8 cellular contexts compared by ENCODE assay signal in the genomic region with DNA sequence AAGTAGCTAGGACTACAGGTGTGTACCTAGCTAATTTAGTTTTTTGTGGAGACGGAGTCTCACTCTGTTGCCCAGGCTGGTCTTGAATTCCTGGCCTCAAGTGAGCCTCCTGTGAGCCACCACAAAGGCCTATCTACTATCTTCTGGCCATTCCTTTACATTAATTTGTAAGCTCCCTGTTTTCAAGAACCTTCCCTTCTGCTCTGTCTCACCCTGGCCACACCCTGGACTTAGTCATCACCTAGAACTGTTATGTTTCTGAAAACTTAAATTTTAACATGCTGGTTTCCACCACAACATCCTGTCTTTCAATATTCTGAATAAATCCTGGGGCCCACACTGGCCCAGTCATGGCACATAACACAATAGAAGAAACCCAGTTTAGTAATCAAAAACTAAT. TPM values are rescaled to one million over a fixed set of nuclear protein-coding genes. Genes with fewer than 3 reads are reported as not detected.
DNase-seq lines count a peak whose midpoint lies in the region; ATAC-seq lines count a peak whose summit lies in the region.

No MANE protein-coding gene starts in this region.

- DNase-seq in T-helper 22 cell (ENCODE audit: low read depth): peak; percentile 25
- DNase-seq in effector memory CD8-positive, alpha-beta T cell: peak in 2 of 3 experiments; percentile 36 to 44
- no peak for DNase-seq in stimulated activated naive B cell treated with anti-CD40 and anti-IgM and Interleukin-4, amounts not matched to agents 10 μg/mL and 1 μg/mL and 100 μg/mL, for 72 hours
- DNase-seq in superior temporal gyrus (ENCODE audit: extremely low spot score): no peak
- no peak for DNase-seq in mucosa of gallbladder (ENCODE audit: low spot score)
- DNase-seq in nucleus accumbens (lab: John Stamatoyannopoulos, UW): no peak

- no peaks in the 10 kb centered on the region for H3K27me3 Mint-ChIP-seq in effector memory CD8-positive, alpha-beta T cell
- no peaks in the 10 kb centered on the region for H3K27me3 Mint-ChIP-seq in stimulated activated naive B cell treated with anti-CD40 and anti-IgM and Interleukin-4, amounts not matched to agents 10 μg/mL and 1 μg/mL and 100 μg/mL, for 72 hours

- ATAC-seq in GM18499 (IDR thresholded peaks at IDR 0.05; ENCODE audit: insufficient read depth, unreplicated experiment) (peak; percentile 41), HG02973 (IDR thresholded peaks at IDR 0.05; ENCODE audit: unreplicated experiment) (peak; percentile 38)
- peak; percentile 45 for ATAC-seq in effector memory CD8-positive, alpha-beta T cell (replicated peaks)
- peak; percentile 21 to 40 for ATAC-seq in stimulated activated naive B cell treated with anti-CD40 and anti-IgM and Interleukin-4, amounts not matched to agents 10 μg/mL and 1 μg/mL and 100 μg/mL, for 72 hours (replicated peaks)

- peaks cover 65 to 73% of the 10 kb centered on the region in 2 donors for H3K4me1 Mint-ChIP-seq in effector memory CD8-positive, alpha-beta T cell (ENCODE audit: low read depth in 2 of 2)
- H3K4me1 Mint-ChIP-seq in stimulated activated naive B cell treated with anti-CD40 and anti-IgM and Interleukin-4, amounts not matched to agents 10 μg/mL and 1 μg/mL and 100 μg/mL, for 72 hours: peaks cover 41 to 74% of the 10 kb centered on the region in 2 donors

- no peaks in the 10 kb centered on the region for H3K9me3 Mint-ChIP-seq in effector memory CD8-positive, alpha-beta T cell
- H3K9me3 Mint-ChIP-seq in stimulated activated naive B cell treated with anti-CD40 and anti-IgM and Interleukin-4, amounts not matched to agents 10 μg/mL and 1 μg/mL and 100 μg/mL, for 72 hours: no peaks in the 10 kb centered on the region

- peaks cover 14% of the 10 kb centered on the region for H3K36me3 Mint-ChIP-seq in effector memory CD8-positive, alpha-beta T cell (ENCODE audit: insufficient read depth)
- H3K36me3 Mint-ChIP-seq in stimulated activated naive B cell treated with anti-CD40 and anti-IgM and Interleukin-4, amounts not matched to agents 10 μg/mL and 1 μg/mL and 100 μg/mL, for 72 hours: no peaks in the 10 kb centered on the region

- H3K4me3 Mint-ChIP-seq in effector memory CD8-positive, alpha-beta T cell: peak overlapping the region; percentile 95 to 99
- H3K4me3 Mint-ChIP-seq in stimulated activated naive B cell treated with anti-CD40 and anti-IgM and Interleukin-4, amounts not matched to agents 10 μg/mL and 1 μg/mL and 100 μg/mL, for 72 hours: no peak overlapping the region

- H3K27ac Mint-ChIP-seq in effector memory CD8-positive, alpha-beta T cell: peak overlapping the region; percentile 91 to 94
- H3K27ac Mint-ChIP-seq in stimulated activated naive B cell treated with anti-CD40 and anti-IgM and Interleukin-4, amounts not matched to agents 10 μg/mL and 1 μg/mL and 100 μg/mL, for 72 hours: peak overlapping the region; percentile 81

RNA-seq across cellular contexts. Expression of gene B4GALT3, which starts 4.9 kb away (rescaled TPM):
- 36.4 TPM for total RNA-seq in mucosa of gallbladder

RNA-seq across cellular contexts. Expression of gene PPOX, which starts 16.0 kb away (rescaled TPM):
- total RNA-seq in mucosa of gallbladder: 25.6 TPM

RNA-seq across cellular contexts. Expression of gene ADAMTS4, which starts 16.6 kb away (rescaled TPM):
- 7.3 TPM for total RNA-seq in mucosa of gallbladder

RNA-seq across cellular contexts. Expression of gene NDUFS2, which starts 20.0 kb away (rescaled TPM):
- total RNA-seq in mucosa of gallbladder: 82.5 TPM

RNA-seq across cellular contexts. Expression of gene USP21, which starts 22.9 kb away (rescaled TPM):
- 42.4 TPM for total RNA-seq in mucosa of gallbladder

Comparison
In these comparisons a context has a peak if more than half of its experiments do, and no peak if none do; other contexts are left out.
1. DNase-seq: peak in T-helper 22 cell (single experiment) and effector memory CD8-positive, alpha-beta T cell (2 of 3); none in stimulated activated naive B cell treated with anti-CD40 and anti-IgM and Interleukin-4, amounts not matched to agents 10 μg/mL and 1 μg/mL and 100 μg/mL, for 72 hours (single experiment), superior temporal gyrus (single experiment), mucosa of gallbladder (single experiment) and nucleus accumbens (0 of 56).
2. H3K4me3 Mint-ChIP-seq: peak in effector memory CD8-positive, alpha-beta T cell (2 of 2); none in stimulated activated naive B cell treated with anti-CD40 and anti-IgM and Interleukin-4, amounts not matched to agents 10 μg/mL and 1 μg/mL and 100 μg/mL, for 72 hours (0 of 2).
3. Peak in every context shown above with its lines, with median percentiles within 50 percentile points of each other: ATAC-seq.